31 cellular contexts compared by ENCODE assay signal in the genomic region with DNA sequence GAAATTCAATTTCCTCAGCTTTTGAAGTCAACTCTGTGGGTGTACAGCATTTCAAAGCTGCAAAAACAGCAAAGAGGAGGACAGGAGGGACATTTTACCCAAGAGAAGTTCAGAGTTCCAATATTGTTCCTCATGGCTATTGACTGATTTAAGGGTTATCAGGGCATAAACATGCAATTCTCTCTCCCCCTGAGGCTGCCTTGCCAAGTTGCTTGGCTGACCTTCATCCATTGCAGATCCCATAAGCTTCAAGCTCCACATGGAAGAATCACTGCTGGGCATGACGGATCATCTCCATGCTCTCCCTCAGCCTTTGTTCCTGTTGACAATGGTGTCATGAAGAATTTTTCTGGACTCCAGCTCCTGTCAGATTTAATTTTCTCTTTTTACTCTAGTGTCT.
"Had no signal": no experiment of that assay in that cellular context is flagged by ENCODE, and none has a peak within 500 bp of the region (broad histone marks: within the 10 kb centered on the region; RNA-seq: fewer than 3 reads in every experiment).

No MANE protein-coding gene starts in this region.

- ATAC-seq: naive thymus-derived CD4-positive, alpha-beta T cell; natural killer cell; psoas muscle; right cardiac atrium; sciatic nerve; stimulated activated memory B cell treated with anti-CD40 and anti-IgM and Interleukin-4, amounts not matched to agents 10 μg/mL and 1 μg/mL and 100 μg/mL, for 72 hours; stimulated activated naive CD8-positive, alpha-beta T cell treated with anti-CD3 and anti-CD28 coated beads, Interleukin-15, amount 100 ng/mL, for 72 hours; stimulated activated naive CD8-positive, alpha-beta T cell treated with anti-CD3 and anti-CD28 coated beads, Interleukin-15, Interleukin-2, amounts not matched to agents 100 U/mL and 50 U/mL, for 24 hours had no signal

- FAIRE-seq: urothelium cell line had no signal

- H3K9ac ChIP-seq: parathyroid adenoma had no signal

- H3K36me3 ChIP-seq: neutrophil, ovary, spleen, suprapubic skin, tibial artery, transverse colon, vagina had no signal

- H2AFZ ChIP-seq: parathyroid adenoma had no signal

- H3K27ac ChIP-seq: neutrophil, ovary, parathyroid adenoma, psoas muscle, skin epidermis, spleen, suprapubic skin, testis, tibial artery, transverse colon, vagina had no signal

- DNase-seq: naive thymus-derived CD4-positive, alpha-beta T cell; natural killer cell; nucleus accumbens; ovary; posterior cingulate gyrus; psoas muscle; right cardiac atrium; spleen; stimulated activated CD4-positive, alpha-beta T cell treated with anti-CD3 and anti-CD28 coated beads, Interleukin-12 subunit alpha, Interleukin-12 subunit beta, amount 100 ng/mL, for 4 hours; stimulated activated CD4-positive, alpha-beta T cell treated with anti-CD3 and anti-CD28 coated beads, Interleukin-1b, Interleukin-23, amount 100 ng/mL, for 48 hours; stimulated activated CD4-positive, alpha-beta T cell treated with anti-CD3 and anti-CD28 coated beads, Interleukin-4, amount 100 ng/mL, for 1 hour; stimulated activated CD4-positive, alpha-beta T cell treated with anti-CD3 and anti-CD28 coated beads, Interleukin-4, amount 100 ng/mL, for 4 hours; stimulated activated CD8-positive, alpha-beta memory T cell treated with anti-CD3 and anti-CD28 coated beads, Interleukin-4, amount 100 ng/mL, for 48 hours; stimulated activated naive CD4-positive, alpha-beta T cell; stimulated activated naive CD8-positive, alpha-beta T cell treated with anti-CD3 and anti-CD28 coated beads, Interleukin-15, amount 100 ng/mL, for 72 hours; stimulated activated naive CD8-positive, alpha-beta T cell treated with anti-CD3 and anti-CD28 coated beads, Interleukin-15, Interleukin-2, amounts not matched to agents 100 U/mL and 50 U/mL, for 24 hours; substantia nigra; testis; tibial artery; transverse colon had no signal

- H3K27me3 ChIP-seq: neutrophil, ovary, spleen, suprapubic skin, testis, tibial artery, transverse colon, vagina had no signal

- H3K4me2 ChIP-seq: smooth muscle cell had no signal

- H3K27me3 Mint-ChIP-seq: stimulated activated naive CD8-positive, alpha-beta T cell treated with anti-CD3 and anti-CD28 coated beads, Interleukin-15, amount 100 ng/mL, for 72 hours; type B pancreatic cell had no signal

- H3K4me1 ChIP-seq: parathyroid adenoma, psoas muscle, spleen, suprapubic skin, testis, tibial artery, vagina had no signal

- H3K9me3 Mint-ChIP-seq: natural killer cell; stimulated activated naive CD8-positive, alpha-beta T cell treated with anti-CD3 and anti-CD28 coated beads, Interleukin-15, amount 100 ng/mL, for 72 hours; type B pancreatic cell had no signal

- H3K79me2 ChIP-seq: parathyroid adenoma had no signal

- H3K4me3 Mint-ChIP-seq: naive thymus-derived CD4-positive, alpha-beta T cell; natural killer cell; nephron; stimulated activated memory B cell treated with anti-CD40 and anti-IgM and Interleukin-4, amounts not matched to agents 10 μg/mL and 1 μg/mL and 100 μg/mL, for 72 hours; stimulated activated naive CD8-positive, alpha-beta T cell treated with anti-CD3 and anti-CD28 coated beads, Interleukin-15, amount 100 ng/mL, for 72 hours; type B pancreatic cell had no signal

- H3K36me3 Mint-ChIP-seq: naive thymus-derived CD4-positive, alpha-beta T cell; natural killer cell; stimulated activated memory B cell treated with anti-CD40 and anti-IgM and Interleukin-4, amounts not matched to agents 10 μg/mL and 1 μg/mL and 100 μg/mL, for 72 hours; type B pancreatic cell had no signal

- H3K9me3 ChIP-seq: neutrophil, ovary, psoas muscle, spleen, suprapubic skin, testis, tibial artery, transverse colon, vagina had no signal

- H3K4me3 ChIP-seq: ovary, psoas muscle, skin epidermis, smooth muscle cell, spleen, suprapubic skin, testis, tibial artery, transverse colon, vagina had no signal

- H3K4me1 Mint-ChIP-seq: naive thymus-derived CD4-positive, alpha-beta T cell; natural killer cell; stimulated activated memory B cell treated with anti-CD40 and anti-IgM and Interleukin-4, amounts not matched to agents 10 μg/mL and 1 μg/mL and 100 μg/mL, for 72 hours; stimulated activated naive CD8-positive, alpha-beta T cell treated with anti-CD3 and anti-CD28 coated beads, Interleukin-15, amount 100 ng/mL, for 72 hours had no signal
